Comparison of ENCODE assay signal across 28 cellular contexts in genomic region chr20:22915512-22915911, GRCh38.
"Had no signal": no experiment of that assay in that cellular context is flagged by ENCODE, and none has a peak within 500 bp of the region (broad histone marks: within the 10 kb centered on the region; RNA-seq: fewer than 3 reads in every experiment).

No MANE protein-coding gene starts in this region.

- H3K4me3 ChIP-seq: colonic mucosa, coronary artery, dorsolateral prefrontal cortex, esophagus muscularis mucosa, esophagus squamous epithelium, gastrocnemius medialis, gastroesophageal sphincter, heart left ventricle, heart right ventricle had no signal

- H3K9me3 Mint-ChIP-seq: effector memory CD8-positive, alpha-beta T cell had no signal

- H3K36me3 ChIP-seq: colonic mucosa, esophagus muscularis mucosa, esophagus squamous epithelium, gastrocnemius medialis, gastroesophageal sphincter, heart left ventricle, heart right ventricle had no signal

- H3K4me1 ChIP-seq: colonic mucosa, esophagus muscularis mucosa, esophagus squamous epithelium, foreskin keratinocyte, gastrocnemius medialis, gastroesophageal sphincter had no signal

- DNase-seq: colonic mucosa; cortex of kidney; dermis blood vessel endothelial cell; dorsolateral prefrontal cortex; effector CD4-positive, alpha-beta T cell; effector CD8-positive, alpha-beta T cell; effector memory CD4-positive, alpha-beta T cell; effector memory CD8-positive, alpha-beta T cell; erythroblast; esophagus squamous epithelium; foreskin fibroblast; foreskin keratinocyte; foreskin melanocyte; gastrocnemius medialis; glutamatergic neuron; head of caudate nucleus; heart left ventricle; heart right ventricle had no signal

- H3K27me3 ChIP-seq: colonic mucosa, gastrocnemius medialis, gastroesophageal sphincter had no signal

- H3K9me3 ChIP-seq: colonic mucosa, esophagus squamous epithelium, gastrocnemius medialis, gastroesophageal sphincter had no signal

- H3K27ac Mint-ChIP-seq: dendritic cell treated with granulocyte-macrophage colony-stimulating factor and Interleukin-4, amounts not matched to agents 40 ng/mL and 50 ng/mL, for 4 days; effector memory CD8-positive, alpha-beta T cell had no signal

- FAIRE-seq: colon, endometrium, endothelial cell of umbilical vein, frontal cortex had no signal

- H3K27ac ChIP-seq: colonic mucosa, coronary artery, dorsolateral prefrontal cortex, epithelial cell of prostate, esophagus muscularis mucosa, esophagus squamous epithelium, foreskin keratinocyte, gastrocnemius medialis, gastroesophageal sphincter, heart left ventricle, heart right ventricle had no signal

- ATAC-seq: effector memory CD8-positive, alpha-beta T cell; esophagus mucosa; foreskin keratinocyte; gastrocnemius medialis; gastroesophageal sphincter had no signal

- H3K27me3 Mint-ChIP-seq: effector memory CD8-positive, alpha-beta T cell had no signal

- H3K4me3 Mint-ChIP-seq: dendritic cell treated with granulocyte-macrophage colony-stimulating factor and Interleukin-4, amounts not matched to agents 40 ng/mL and 50 ng/mL, for 4 days; effector memory CD8-positive, alpha-beta T cell had no signal
